In genomic region chr4:52172166-52172565, GRCh38 we compare ENCODE assay signal across 12 cellular contexts.
A peak's percentile ranks its signal among the peaks of the same experiment; 100 is the strongest.
DNase-seq lines count a peak whose midpoint lies in the region; TF ChIP-seq lines count a peak whose summit lies in the region.
"Had no signal": no experiment of that assay in that cellular context is flagged by ENCODE, and none has a peak within 500 bp of the region (broad histone marks: within the 10 kb centered on the region; RNA-seq: fewer than 3 reads in every experiment).

No MANE protein-coding gene starts in this region.

- H3K4me3 Mint-ChIP-seq in osteocyte (ENCODE audit: unreplicated experiment), result no peak overlapping the region

- H3K4me3 ChIP-seq in LNCaP clone FGC (ENCODE audit: low read depth, low read length), result no peak overlapping the region
- no peak overlapping the region for H3K4me3 ChIP-seq in tibial artery
- H3K4me3 ChIP-seq: A549 had no signal

- H3K9me3 ChIP-seq in tibial artery, result no peaks in the 10 kb centered on the region
- H3K9me3 ChIP-seq: A549 had no signal

- no peaks in the 10 kb centered on the region for H3K36me3 Mint-ChIP-seq in osteocyte (ENCODE audit: unreplicated experiment)

- DNase-seq in DMS53 (lab: John Stamatoyannopoulos, UW) (peak; percentile 5), DMS53 treated with DMSO at 0.1 percent for 48 hours (lab: John Stamatoyannopoulos, UW; ENCODE audit: unreplicated experiment) (no peak), LNCaP clone FGC (ENCODE audit: low read depth) (no peak), dermis blood vessel endothelial cell (peak; percentile 33), osteocyte (ENCODE audit: extremely low spot score, unreplicated experiment) (no peak), tibial artery (no peak), NCI-H2196 treated with DMSO at 0.1 percent for 48 hours (lab: John Stamatoyannopoulos, UW; ENCODE audit: unreplicated experiment) (no peak), hepatic stellate cell (ENCODE audit: low spot score) (no peak)
- DNase-seq: activated CD8-positive, alpha-beta memory T cell treated with anti-CD3 and anti-CD28 coated beads, Interleukin-2, amount 50 U/mL, for 4 hours; NCI-H187; substantia nigra had no signal

- TF ChIP-seq CTCF in LNCaP clone FGC (IDR thresholded peaks at IDR 0.05; ENCODE audit: control insufficient read depth, extremely low read depth, insufficient read depth) (peak; percentile 45), osteocyte (IDR thresholded peaks at IDR 0.05) (peak; percentile 12), tibial artery (IDR thresholded peaks at IDR 0.05) (no peak)

- intact Hi-C loops in tibial artery (cut with DNase I; ENCODE audit: low total_unique reads), result no loop called here

- H3K27ac Mint-ChIP-seq in osteocyte (ENCODE audit: unreplicated experiment), result no peak overlapping the region

- H3K36me3 ChIP-seq in tibial artery, result no peaks in the 10 kb centered on the region

- H3K27ac ChIP-seq in tibial artery, result no peak overlapping the region
- H3K27ac ChIP-seq: A549 had no signal

- H3K27me3 Mint-ChIP-seq in osteocyte (ENCODE audit: unreplicated experiment), result peaks cover 7% of the 10 kb centered on the region

- H3K4me1 Mint-ChIP-seq in osteocyte (ENCODE audit: unreplicated experiment), result peaks cover 6% of the 10 kb centered on the region

- no peaks in the 10 kb centered on the region for H3K27me3 ChIP-seq in tibial artery

- peaks cover 0 to 17% (median 7%) of the 10 kb centered on the region in 4 donors for H3K4me1 ChIP-seq in tibial artery
- H3K4me1 ChIP-seq: A549 had no signal

- H3K9me3 Mint-ChIP-seq in osteocyte (ENCODE audit: unreplicated experiment), result no peaks in the 10 kb centered on the region

Comparison
In these comparisons a context has a peak if more than half of its experiments do, and no peak if none do; other contexts are left out.
1. DNase-seq: peak in DMS53 (single experiment) and dermis blood vessel endothelial cell (single experiment); none in DMS53 treated with DMSO at 0.1 percent for 48 hours (single experiment), LNCaP clone FGC (single experiment), osteocyte (single experiment), tibial artery (0 of 2), NCI-H2196 treated with DMSO at 0.1 percent for 48 hours (single experiment) and hepatic stellate cell (single experiment).
2. CTCF ChIP-seq: peak in LNCaP clone FGC (single experiment) and osteocyte (single experiment); none in tibial artery (0 of 2).